Comparison of ENCODE assay signal across 1 cellular context in the genomic region with DNA sequence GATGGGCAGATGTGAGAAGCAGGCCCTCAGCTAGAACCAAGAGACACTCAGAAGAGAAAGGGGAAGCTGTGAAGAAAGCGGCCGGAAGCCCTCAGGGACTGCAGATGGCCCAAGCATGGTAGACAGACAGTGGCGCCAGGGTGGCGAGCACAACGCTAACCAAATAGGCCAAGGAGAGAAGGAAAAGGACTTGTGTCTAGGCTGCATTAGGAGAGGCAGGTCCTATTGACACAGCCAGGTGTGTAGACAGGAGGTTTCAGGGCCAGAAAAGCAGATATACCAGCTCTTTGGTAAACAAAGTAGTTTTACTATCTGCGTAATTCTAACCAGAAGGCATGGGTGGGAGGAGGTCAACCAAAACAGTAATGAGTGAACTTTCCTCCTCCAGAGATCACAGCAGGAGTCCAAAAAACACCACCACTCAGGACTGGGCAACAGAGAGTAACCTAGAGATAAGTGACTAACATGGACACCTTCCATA.
TF ChIP-seq lines count a peak whose summit lies in the region.

No MANE protein-coding gene starts in this region.

TF ChIP-seq in K562, 482 proteins besides CTCF, POLR2A, EP300 and RAD21 (continued from another document):
- TF ChIP-seq, protein P1, sequence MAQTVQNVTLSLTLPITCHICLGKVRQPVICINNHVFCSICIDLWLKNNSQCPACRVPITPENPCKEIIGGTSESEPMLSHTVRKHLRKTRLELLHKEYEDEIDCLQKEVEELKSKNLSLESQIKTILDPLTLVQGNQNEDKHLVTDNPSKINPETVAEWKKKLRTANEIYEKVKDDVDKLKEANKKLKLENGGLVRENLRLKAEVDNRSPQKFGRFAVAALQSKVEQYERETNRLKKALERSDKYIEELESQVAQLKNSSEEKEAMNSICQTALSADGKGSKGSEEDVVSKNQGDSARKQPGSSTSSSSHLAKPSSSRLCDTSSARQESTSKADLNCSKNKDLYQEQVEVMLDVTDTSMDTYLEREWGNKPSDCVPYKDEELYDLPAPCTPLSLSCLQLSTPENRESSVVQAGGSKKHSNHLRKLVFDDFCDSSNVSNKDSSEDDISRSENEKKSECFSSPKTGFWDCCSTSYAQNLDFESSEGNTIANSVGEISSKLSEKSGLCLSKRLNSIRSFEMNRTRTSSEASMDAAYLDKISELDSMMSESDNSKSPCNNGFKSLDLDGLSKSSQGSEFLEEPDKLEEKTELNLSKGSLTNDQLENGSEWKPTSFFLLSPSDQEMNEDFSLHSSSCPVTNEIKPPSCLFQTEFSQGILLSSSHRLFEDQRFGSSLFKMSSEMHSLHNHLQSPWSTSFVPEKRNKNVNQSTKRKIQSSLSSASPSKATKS (CRISPR knock-in tag; IDR thresholded peaks at IDR 0.05) = no peak
- TF ChIP-seq RFX5 (IDR thresholded peaks at IDR 0.05; ENCODE audit: low read depth, low read length) (no peak), EGR1 (conservative IDR thresholded peaks at IDR 0.05) (peak; percentile 58; the same call in 1 of the 2 replicates), ZNF76 (CRISPR knock-in tag; IDR thresholded peaks at IDR 0.05; ENCODE audit: borderline replicate concordance) (0 out of 2 replicates have a peak, but pooled peaks have one; percentile 55), MECOM (CRISPR knock-in tag; IDR thresholded peaks at IDR 0.05) (no peak), ZNF766 (CRISPR knock-in tag; conservative IDR thresholded peaks at IDR 0.05) (peak; percentile 63; the same call in 1 of the 2 replicates), GATAD2A (IDR thresholded peaks at IDR 0.05) (no peak), ZNF695 (CRISPR knock-in tag; IDR thresholded peaks at IDR 0.05) (no peak)
